In the genomic region with DNA sequence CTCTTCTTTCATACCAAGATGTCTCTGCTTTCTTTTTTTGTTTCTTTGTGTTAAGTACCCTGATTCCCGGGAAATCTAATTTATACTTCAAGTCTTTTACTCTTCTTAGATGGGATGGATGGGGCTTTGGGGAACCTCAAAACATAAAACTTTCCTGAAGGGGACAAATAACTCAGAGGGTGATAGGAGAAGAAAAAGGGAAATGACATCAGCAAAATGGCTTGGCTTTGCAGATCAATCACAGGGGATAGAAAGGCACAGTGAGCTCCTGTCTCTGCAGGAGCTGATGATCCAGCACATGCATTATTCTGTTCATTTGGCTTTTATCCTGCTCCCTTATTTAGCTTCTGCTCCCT, we compare ENCODE assay signal across 9 cellular contexts. TPM values are rescaled to one million over a fixed set of nuclear protein-coding genes. Genes with fewer than 3 reads are reported as not detected.
DNase-seq lines count a peak whose midpoint lies in the region; ATAC-seq and TF ChIP-seq lines count a peak whose summit lies in the region.
"Had no signal": no experiment of that assay in that cellular context is flagged by ENCODE, and none has a peak within 500 bp of the region (broad histone marks: within the 10 kb centered on the region; RNA-seq: fewer than 3 reads in every experiment).

No MANE protein-coding gene starts in this region.

- peak overlapping the region; percentile 87 for H3K27ac ChIP-seq in iPS-20b (ENCODE audit: low read length)
- no peak overlapping the region for H3K27ac ChIP-seq in subcutaneous abdominal adipose tissue (ENCODE audit: low read depth, low read length)

- H3K9me3 Mint-ChIP-seq in activated CD4-positive, alpha-beta T cell treated with anti-CD3 and anti-CD28 coated beads, Interleukin-2, amount 10 ng/mL, durations not matched to agents 7 days and 5 days, result no peaks in the 10 kb centered on the region
- H3K9me3 Mint-ChIP-seq in WTC11, result no peaks in the 10 kb centered on the region

- H3K4me3 Mint-ChIP-seq in activated CD4-positive, alpha-beta T cell treated with anti-CD3 and anti-CD28 coated beads, Interleukin-2, amount 10 ng/mL, durations not matched to agents 7 days and 5 days, result peak overlapping the region; percentile 44
- peak overlapping the region; percentile 83 for H3K4me3 Mint-ChIP-seq in WTC11

- POLR2A ChIA-PET in activated CD4-positive, alpha-beta T cell treated with anti-CD3 and anti-CD28 coated beads, Interleukin-2, amount 10 ng/mL, durations not matched to agents 7 days and 5 days (lab: Charles Lee), result no interaction called here
- POLR2A ChIA-PET in WTC11 (lab: Charles Lee), result interaction anchor here (1.5 to 3.3 kb wide), 4 partner anchors 13 to 108 kb away, joined by 6 to 43 read pairs (median 22); a partner anchor contains a TSS

- H3K9ac ChIP-seq in iPS-20b (ENCODE audit: low read depth, low read length) (peak overlapping the region; percentile 88), subcutaneous abdominal adipose tissue (ENCODE audit: low read length in 5 of 5) (peak overlapping the region in 2 of 5 donors; percentile 16 to 42)

- H3K27me3 ChIP-seq in iPS-20b (ENCODE audit: insufficient read depth, low read length) (no peaks in the 10 kb centered on the region), subcutaneous abdominal adipose tissue (ENCODE audit: control insufficient read depth in 5 of 5, insufficient read depth in 4 of 5, low read length in 5 of 5) (peaks cover 23 to 32% (median 30%) of the 10 kb centered on the region in 5 donors)

- TF ChIP-seq CTCF in WTC11 (IDR thresholded peaks at IDR 0.05), result no peak

- H3K36me3 ChIP-seq in iPS-20b (ENCODE audit: insufficient read depth, low read depth, low read length), result peaks cover 4% of the 10 kb centered on the region
- no peaks in the 10 kb centered on the region for H3K36me3 ChIP-seq in subcutaneous abdominal adipose tissue (ENCODE audit: control insufficient read depth in 5 of 5, insufficient read depth in 5 of 5, low read length in 5 of 5)

- H3K36me3 Mint-ChIP-seq in activated CD4-positive, alpha-beta T cell treated with anti-CD3 and anti-CD28 coated beads, Interleukin-2, amount 10 ng/mL, durations not matched to agents 7 days and 5 days (ENCODE audit: low read depth), result no peaks in the 10 kb centered on the region
- peaks cover 3% of the 10 kb centered on the region; the same call in 1 of the 2 replicates for H3K36me3 Mint-ChIP-seq in WTC11

- no peak overlapping the region for H3K27ac Mint-ChIP-seq in activated CD4-positive, alpha-beta T cell treated with anti-CD3 and anti-CD28 coated beads, Interleukin-2, amount 10 ng/mL, durations not matched to agents 7 days and 5 days
- peak overlapping the region; percentile 95 for H3K27ac Mint-ChIP-seq in WTC11

- no peak for ATAC-seq in WTC11

- no peaks in the 10 kb centered on the region for H3K9me3 ChIP-seq in iPS-20b (ENCODE audit: insufficient read depth, low read depth, low read length)
- no peaks in the 10 kb centered on the region for H3K9me3 ChIP-seq in subcutaneous abdominal adipose tissue (ENCODE audit: control insufficient read depth in 5 of 5, low read length in 5 of 5)

- DNase-seq in activated CD4-positive, alpha-beta T cell treated with anti-CD3 and anti-CD28 coated beads, Interleukin-2, amount 10 ng/mL, durations not matched to agents 7 days and 5 days, result no peak
- no peak for DNase-seq in activated CD4-positive, alpha-beta T cell treated with anti-CD3 and anti-CD28 coated beads for 4 hours
- no peak for DNase-seq in WTC11 (ENCODE audit: low spot score)
- no peak for DNase-seq in ureter (ENCODE audit: low spot score)
- DNase-seq in UCSD-AML1 (lab: John Stamatoyannopoulos, UW; ENCODE audit: unreplicated experiment), result no peak
- DNase-seq in DMS153 (lab: John Stamatoyannopoulos, UW), result no peak
- DNase-seq: NCI-H2029 had no signal

- peak overlapping the region; percentile 94 for H3K4me3 ChIP-seq in iPS-20b (ENCODE audit: low read length)
- peak overlapping the region in 4 of 5 donors; percentile 5 to 73 (median 32) for H3K4me3 ChIP-seq in subcutaneous abdominal adipose tissue (ENCODE audit: low read depth in 1 of 5, low read length in 5 of 5)

- H3K4me1 Mint-ChIP-seq in activated CD4-positive, alpha-beta T cell treated with anti-CD3 and anti-CD28 coated beads, Interleukin-2, amount 10 ng/mL, durations not matched to agents 7 days and 5 days, result peaks cover 13% of the 10 kb centered on the region
- H3K4me1 Mint-ChIP-seq in WTC11, result peaks cover 44% of the 10 kb centered on the region

- H3K4me1 ChIP-seq in iPS-20b (ENCODE audit: insufficient read depth, low read length) (peaks cover 28% of the 10 kb centered on the region; the same call in 1 of the 2 replicates), subcutaneous abdominal adipose tissue (ENCODE audit: control insufficient read depth in 5 of 5, insufficient read depth in 5 of 5, low read length in 5 of 5) (peaks cover 3 to 15% (median 13%) of the 10 kb centered on the region in 5 donors)

- CTCF ChIA-PET in activated CD4-positive, alpha-beta T cell treated with anti-CD3 and anti-CD28 coated beads, Interleukin-2, amount 10 ng/mL, durations not matched to agents 7 days and 5 days (lab: Charles Lee), result interaction anchor here (0.5 to 4.7 kb wide), 28 partner anchors 10 to 899 kb away, joined by 3 to 18 read pairs (median 4); a partner anchor contains a TSS
- CTCF ChIA-PET in WTC11 (lab: Charles Lee), result interaction anchor here (0.5 to 6.9 kb wide), 18 partner anchors 10 to 750 kb away, joined by 3 to 123 read pairs (median 4); a partner anchor contains a TSS

- peaks cover 51% of the 10 kb centered on the region for H3K27me3 Mint-ChIP-seq in activated CD4-positive, alpha-beta T cell treated with anti-CD3 and anti-CD28 coated beads, Interleukin-2, amount 10 ng/mL, durations not matched to agents 7 days and 5 days
- H3K27me3 Mint-ChIP-seq in WTC11 (ENCODE audit: low read depth), result no peaks in the 10 kb centered on the region

TF ChIP-seq in WTC11, 78 proteins besides CTCF, POLR2A, EP300 and RAD21 (continues in another document):
- no peak for TF ChIP-seq ZNF423 (CRISPR knock-in tag; IDR thresholded peaks at IDR 0.05)
- TF ChIP-seq, protein P1, sequence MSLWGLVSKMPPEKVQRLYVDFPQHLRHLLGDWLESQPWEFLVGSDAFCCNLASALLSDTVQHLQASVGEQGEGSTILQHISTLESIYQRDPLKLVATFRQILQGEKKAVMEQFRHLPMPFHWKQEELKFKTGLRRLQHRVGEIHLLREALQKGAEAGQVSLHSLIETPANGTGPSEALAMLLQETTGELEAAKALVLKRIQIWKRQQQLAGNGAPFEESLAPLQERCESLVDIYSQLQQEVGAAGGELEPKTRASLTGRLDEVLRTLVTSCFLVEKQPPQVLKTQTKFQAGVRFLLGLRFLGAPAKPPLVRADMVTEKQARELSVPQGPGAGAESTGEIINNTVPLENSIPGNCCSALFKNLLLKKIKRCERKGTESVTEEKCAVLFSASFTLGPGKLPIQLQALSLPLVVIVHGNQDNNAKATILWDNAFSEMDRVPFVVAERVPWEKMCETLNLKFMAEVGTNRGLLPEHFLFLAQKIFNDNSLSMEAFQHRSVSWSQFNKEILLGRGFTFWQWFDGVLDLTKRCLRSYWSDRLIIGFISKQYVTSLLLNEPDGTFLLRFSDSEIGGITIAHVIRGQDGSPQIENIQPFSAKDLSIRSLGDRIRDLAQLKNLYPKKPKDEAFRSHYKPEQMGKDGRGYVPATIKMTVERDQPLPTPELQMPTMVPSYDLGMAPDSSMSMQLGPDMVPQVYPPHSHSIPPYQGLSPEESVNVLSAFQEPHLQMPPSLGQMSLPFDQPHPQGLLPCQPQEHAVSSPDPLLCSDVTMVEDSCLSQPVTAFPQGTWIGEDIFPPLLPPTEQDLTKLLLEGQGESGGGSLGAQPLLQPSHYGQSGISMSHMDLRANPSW (CRISPR knock-in tag; conservative IDR thresholded peaks at IDR 0.05; ENCODE audit: low read depth), result no peak
- TF ChIP-seq, protein P2, sequence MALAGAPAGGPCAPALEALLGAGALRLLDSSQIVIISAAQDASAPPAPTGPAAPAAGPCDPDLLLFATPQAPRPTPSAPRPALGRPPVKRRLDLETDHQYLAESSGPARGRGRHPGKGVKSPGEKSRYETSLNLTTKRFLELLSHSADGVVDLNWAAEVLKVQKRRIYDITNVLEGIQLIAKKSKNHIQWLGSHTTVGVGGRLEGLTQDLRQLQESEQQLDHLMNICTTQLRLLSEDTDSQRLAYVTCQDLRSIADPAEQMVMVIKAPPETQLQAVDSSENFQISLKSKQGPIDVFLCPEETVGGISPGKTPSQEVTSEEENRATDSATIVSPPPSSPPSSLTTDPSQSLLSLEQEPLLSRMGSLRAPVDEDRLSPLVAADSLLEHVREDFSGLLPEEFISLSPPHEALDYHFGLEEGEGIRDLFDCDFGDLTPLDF (CRISPR knock-in tag; IDR thresholded peaks at IDR 0.05), result no peak
- TF ChIP-seq NR1H2 (CRISPR knock-in tag; IDR thresholded peaks at IDR 0.05), result no peak
- TF ChIP-seq IRF2 (CRISPR knock-in tag; IDR thresholded peaks at IDR 0.05; ENCODE audit: borderline replicate concordance, low read depth), result no peak

RNA-seq across cellular contexts. Expression of a gene that starts 1.4 kb away (rescaled TPM):
- total RNA-seq in activated CD4-positive, alpha-beta T cell treated with anti-CD3 and anti-CD28 coated beads, Interleukin-2, amount 10 ng/mL, durations not matched to agents 7 days and 5 days, result not detected
- total RNA-seq in WTC11 (2021) (35.3 to 46.9 TPM (median 45.0 TPM) in 3 replicates), ureter (1.4 TPM)

RNA-seq across cellular contexts. Expression of a gene that starts 12.6 kb away (rescaled TPM):
- 100 to 1,000 TPM; 130 to 137 TPM for total RNA-seq in activated CD4-positive, alpha-beta T cell treated with anti-CD3 and anti-CD28 coated beads, Interleukin-2, amount 10 ng/mL, durations not matched to agents 7 days and 5 days
- total RNA-seq in WTC11 (2021) (110 to 120 TPM (median 113 TPM) in 3 replicates), ureter (133 TPM)

RNA-seq across cellular contexts. Expression of a gene that starts 16.4 kb away (rescaled TPM):
- 1 to 10 TPM; 2.4 to 3.5 TPM for total RNA-seq in activated CD4-positive, alpha-beta T cell treated with anti-CD3 and anti-CD28 coated beads, Interleukin-2, amount 10 ng/mL, durations not matched to agents 7 days and 5 days
- total RNA-seq in WTC11 (2021) (10.3 to 19.0 TPM (median 18.0 TPM) in 3 replicates), ureter (13.8 TPM)

RNA-seq across cellular contexts. Expression of a gene that starts 20.3 kb away (rescaled TPM):
- total RNA-seq in activated CD4-positive, alpha-beta T cell treated with anti-CD3 and anti-CD28 coated beads, Interleukin-2, amount 10 ng/mL, durations not matched to agents 7 days and 5 days, result 100 to 1,000 TPM; 164 to 173 TPM
- total RNA-seq in WTC11 (2021) (101 to 119 TPM (median 104 TPM) in 3 replicates), ureter (23.4 TPM)

RNA-seq across cellular contexts. Expression of a gene that starts 26.2 kb away (rescaled TPM):
- 1 to 10 TPM; 1.7 to 2.1 TPM for total RNA-seq in activated CD4-positive, alpha-beta T cell treated with anti-CD3 and anti-CD28 coated beads, Interleukin-2, amount 10 ng/mL, durations not matched to agents 7 days and 5 days
- total RNA-seq in WTC11 (2021) (7.8 to 10.5 TPM (median 8.1 TPM) in 3 replicates), ureter (8.0 TPM)

Comparison
In these comparisons a context has a peak if more than half of its experiments do, and no peak if none do; other contexts are left out.
1. RNA of a gene that starts 1.4 kb away (total RNA-seq): 35.3 to 46.9 TPM in WTC11; 1.4 TPM in ureter (single experiment) and not detected in activated CD4-positive, alpha-beta T cell treated with anti-CD3 and anti-CD28 coated beads, Interleukin-2, amount 10 ng/mL, durations not matched to agents 7 days and 5 days; every median in the first group is over 10 times any median in the second.